21 cellular contexts compared by ENCODE assay signal in genomic region chr3:149437710-149438109, GRCh38. TPM values are rescaled to one million over a fixed set of nuclear protein-coding genes. Genes with fewer than 3 reads are reported as not detected.
"Had no signal": no experiment of that assay in that cellular context is flagged by ENCODE, and none has a peak within 500 bp of the region (broad histone marks: within the 10 kb centered on the region; RNA-seq: fewer than 3 reads in every experiment).

No MANE protein-coding gene starts in this region.

- ATAC-seq: lower lobe of right lung; natural killer cell treated with Interleukin-12 subunit alpha and Interleukin-12 subunit beta and Interleukin-15 and Interleukin-18, amount 100 ng/mL, for 72 hours; pancreas; right cardiac atrium; stimulated activated effector memory CD8-positive, alpha-beta T cell treated with anti-CD3 and anti-CD28 coated beads, Interleukin-12 subunit alpha, Interleukin-12 subunit beta, amount 100 ng/mL, for 72 hours; stimulated activated naive CD8-positive, alpha-beta T cell treated with anti-CD3 and anti-CD28 coated beads, Interleukin-15, Interleukin-2, amounts not matched to agents 100 U/mL and 50 U/mL, for 24 hours had no signal

- DNase-seq: cortex of kidney; dorsolateral prefrontal cortex; effector CD8-positive, alpha-beta T cell; foreskin melanocyte; head of caudate nucleus; hippocampal formation; kidney glomerular epithelial cell; left ventricle myocardium inferior; lower lobe of right lung; occipital lobe; pancreas; right cardiac atrium; stimulated activated CD4-positive, alpha-beta T cell treated with anti-CD3 and anti-CD28 coated beads, Interleukin-2, amount 100 ng/mL, for 48 hours; stimulated activated naive CD8-positive, alpha-beta T cell treated with anti-CD3 and anti-CD28 coated beads, Interleukin-15, Interleukin-2, amounts not matched to agents 100 U/mL and 50 U/mL, for 24 hours; testis had no signal

- H3K27ac ChIP-seq: dorsolateral prefrontal cortex, left ventricle myocardium inferior, lower lobe of right lung, pancreas, testis, tibial nerve had no signal

- H3K9me3 ChIP-seq: left ventricle myocardium inferior, lower lobe of right lung, pancreas, testis had no signal

- H3K27me3 ChIP-seq: pancreas, testis, tibial nerve had no signal

- H3K4me3 ChIP-seq: dorsolateral prefrontal cortex, left ventricle myocardium inferior, lower lobe of right lung, pancreas, smooth muscle cell, testis, tibial nerve had no signal

- H3K4me1 ChIP-seq: testis, tibial nerve had no signal

- H3K36me3 ChIP-seq: left ventricle myocardium inferior, lower lobe of right lung, pancreas, tibial nerve had no signal

- H3K4me2 ChIP-seq: smooth muscle cell had no signal

RNA-seq across cellular contexts. Expression of gene TM4SF4, which starts 36.8 kb away (rescaled TPM):
- total RNA-seq: chondrocyte; dorsolateral prefrontal cortex; left ventricle myocardium inferior; lower lobe of right lung; natural killer cell treated with Interleukin-12 subunit alpha and Interleukin-12 subunit beta and Interleukin-15 and Interleukin-18, amount 100 ng/mL, for 72 hours; occipital lobe; right cardiac atrium; smooth muscle cell; tibial nerve; ureter had no signal
- polyA plus RNA-seq: right cardiac atrium had no signal
